22 cellular contexts compared by ENCODE assay signal in genomic region chr15:89184886-89185526, GRCh38. TPM values are rescaled to one million over a fixed set of nuclear protein-coding genes. Genes with fewer than 3 reads are reported as not detected.
"Had no signal": no experiment of that assay in that cellular context is flagged by ENCODE, and none has a peak within 500 bp of the region (broad histone marks: within the 10 kb centered on the region; RNA-seq: fewer than 3 reads in every experiment).

No MANE protein-coding gene starts in this region.

- H3K4me1 ChIP-seq: colonic mucosa, psoas muscle, upper lobe of right lung had no signal

- H3K9me3 Mint-ChIP-seq: activated naive CD8-positive, alpha-beta T cell treated with anti-CD3 and anti-CD28 coated beads, Interleukin-2, amount 10 ng/mL, durations not matched to agents 7 days and 5 days; brain; neural crest cell had no signal

- H3K4me3 ChIP-seq: colonic mucosa, left lung, psoas muscle, smooth muscle cell, upper lobe of right lung had no signal

- H3K9me3 ChIP-seq: colonic mucosa, left lung, psoas muscle, upper lobe of right lung had no signal

- H3K27me3 Mint-ChIP-seq: activated naive CD8-positive, alpha-beta T cell treated with anti-CD3 and anti-CD28 coated beads, Interleukin-2, amount 10 ng/mL, durations not matched to agents 7 days and 5 days had no signal

- FAIRE-seq: islet of Langerhans had no signal

- H3K4me3 Mint-ChIP-seq: activated naive CD8-positive, alpha-beta T cell treated with anti-CD3 and anti-CD28 coated beads, Interleukin-2, amount 10 ng/mL, durations not matched to agents 7 days and 5 days; brain; neural crest cell had no signal

- DNase-seq: activated CD4-positive, alpha-beta T cell treated with anti-CD3 and anti-CD28 coated beads, Interleukin-2, amount 50 U/mL, for 1 hour; activated gamma-delta T cell; activated naive CD8-positive, alpha-beta T cell treated with anti-CD3 and anti-CD28 coated beads, Interleukin-2, amount 10 ng/mL, durations not matched to agents 7 days and 5 days; activated T-cell treated with anti-CD3 and anti-CD28 coated beads for 4 hours; central memory CD4-positive, alpha-beta T cell; colonic mucosa; foreskin melanocyte; glutamatergic neuron; hippocampal formation; left lung; psoas muscle; right cardiac atrium; stimulated activated CD4-positive, alpha-beta T cell treated with anti-CD3 and anti-CD28 coated beads, Interleukin-4, amount 100 ng/mL, for 1 hour; upper lobe of right lung had no signal

- H3K4me1 Mint-ChIP-seq: activated naive CD8-positive, alpha-beta T cell treated with anti-CD3 and anti-CD28 coated beads, Interleukin-2, amount 10 ng/mL, durations not matched to agents 7 days and 5 days; brain had no signal

- H3K27ac ChIP-seq: colonic mucosa, left lung, psoas muscle, upper lobe of right lung had no signal

- H3K27ac Mint-ChIP-seq: activated naive CD8-positive, alpha-beta T cell treated with anti-CD3 and anti-CD28 coated beads, Interleukin-2, amount 10 ng/mL, durations not matched to agents 7 days and 5 days had no signal

- H3K27me3 ChIP-seq: colonic mucosa, left lung, upper lobe of right lung had no signal

- ATAC-seq: activated CD4-positive, CD25-positive, alpha-beta regulatory T cell treated with anti-CD3 and anti-CD28 coated beads, Interleukin-2, amount 50 U/mL, for 24 hours; left lung had no signal

RNA-seq across cellular contexts. Expression of gene RLBP1, which starts 36.4 kb away (rescaled TPM):
- total RNA-seq: activated naive CD8-positive, alpha-beta T cell treated with anti-CD3 and anti-CD28 coated beads, Interleukin-2, amount 10 ng/mL, durations not matched to agents 7 days and 5 days; colonic mucosa; epithelial cell of proximal tubule; left lung; myocyte; psoas muscle; right cardiac atrium; smooth muscle cell; T-helper 1 cell treated with Interleukin-12 subunit alpha and Interleukin-12 subunit beta and Interleukin-4 antibody, amounts not matched to agents 30 ng/mL and 1 ng/mL, for 36 hours; upper lobe of right lung had no signal
- polyA plus RNA-seq: right cardiac atrium, smooth muscle cell had no signal
